In the genomic region with DNA sequence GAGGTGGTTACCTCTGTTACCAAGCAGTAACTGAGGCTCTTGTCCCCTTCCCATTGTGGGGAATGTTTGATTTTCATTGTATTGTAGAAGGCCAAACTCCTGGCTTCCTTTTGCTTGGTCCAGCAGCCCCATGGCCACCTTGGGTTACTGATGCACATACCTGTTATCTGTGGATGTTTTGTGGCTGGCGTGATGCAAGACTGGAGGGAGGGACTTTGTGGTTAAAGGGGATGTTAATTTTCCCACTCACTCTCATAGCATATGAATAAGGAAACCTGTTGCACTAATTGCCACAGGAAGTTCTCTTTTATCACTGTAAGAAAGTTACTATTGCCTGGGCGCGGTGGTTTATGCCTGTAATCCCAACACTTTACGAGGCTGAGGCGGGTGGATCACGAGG, we compare ENCODE assay signal across 1 cellular context.
TF ChIP-seq lines count a peak whose summit lies in the region.

No MANE protein-coding gene starts in this region.

TF ChIP-seq in WTC11, 78 proteins besides CTCF, POLR2A, EP300 and RAD21 (continued from another document):
- TF ChIP-seq, protein P1, sequence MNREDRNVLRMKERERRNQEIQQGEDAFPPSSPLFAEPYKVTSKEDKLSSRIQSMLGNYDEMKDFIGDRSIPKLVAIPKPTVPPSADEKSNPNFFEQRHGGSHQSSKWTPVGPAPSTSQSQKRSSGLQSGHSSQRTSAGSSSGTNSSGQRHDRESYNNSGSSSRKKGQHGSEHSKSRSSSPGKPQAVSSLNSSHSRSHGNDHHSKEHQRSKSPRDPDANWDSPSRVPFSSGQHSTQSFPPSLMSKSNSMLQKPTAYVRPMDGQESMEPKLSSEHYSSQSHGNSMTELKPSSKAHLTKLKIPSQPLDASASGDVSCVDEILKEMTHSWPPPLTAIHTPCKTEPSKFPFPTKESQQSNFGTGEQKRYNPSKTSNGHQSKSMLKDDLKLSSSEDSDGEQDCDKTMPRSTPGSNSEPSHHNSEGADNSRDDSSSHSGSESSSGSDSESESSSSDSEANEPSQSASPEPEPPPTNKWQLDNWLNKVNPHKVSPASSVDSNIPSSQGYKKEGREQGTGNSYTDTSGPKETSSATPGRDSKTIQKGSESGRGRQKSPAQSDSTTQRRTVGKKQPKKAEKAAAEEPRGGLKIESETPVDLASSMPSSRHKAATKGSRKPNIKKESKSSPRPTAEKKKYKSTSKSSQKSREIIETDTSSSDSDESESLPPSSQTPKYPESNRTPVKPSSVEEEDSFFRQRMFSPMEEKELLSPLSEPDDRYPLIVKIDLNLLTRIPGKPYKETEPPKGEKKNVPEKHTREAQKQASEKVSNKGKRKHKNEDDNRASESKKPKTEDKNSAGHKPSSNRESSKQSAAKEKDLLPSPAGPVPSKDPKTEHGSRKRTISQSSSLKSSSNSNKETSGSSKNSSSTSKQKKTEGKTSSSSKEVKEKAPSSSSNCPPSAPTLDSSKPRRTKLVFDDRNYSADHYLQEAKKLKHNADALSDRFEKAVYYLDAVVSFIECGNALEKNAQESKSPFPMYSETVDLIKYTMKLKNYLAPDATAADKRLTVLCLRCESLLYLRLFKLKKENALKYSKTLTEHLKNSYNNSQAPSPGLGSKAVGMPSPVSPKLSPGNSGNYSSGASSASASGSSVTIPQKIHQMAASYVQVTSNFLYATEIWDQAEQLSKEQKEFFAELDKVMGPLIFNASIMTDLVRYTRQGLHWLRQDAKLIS (CRISPR knock-in tag; IDR thresholded peaks at IDR 0.05; ENCODE audit: borderline replicate concordance), result no peak
- no peak for TF ChIP-seq ZNF317 (CRISPR knock-in tag; IDR thresholded peaks at IDR 0.05; ENCODE audit: borderline replicate concordance, low read depth)
- TF ChIP-seq, protein P2, sequence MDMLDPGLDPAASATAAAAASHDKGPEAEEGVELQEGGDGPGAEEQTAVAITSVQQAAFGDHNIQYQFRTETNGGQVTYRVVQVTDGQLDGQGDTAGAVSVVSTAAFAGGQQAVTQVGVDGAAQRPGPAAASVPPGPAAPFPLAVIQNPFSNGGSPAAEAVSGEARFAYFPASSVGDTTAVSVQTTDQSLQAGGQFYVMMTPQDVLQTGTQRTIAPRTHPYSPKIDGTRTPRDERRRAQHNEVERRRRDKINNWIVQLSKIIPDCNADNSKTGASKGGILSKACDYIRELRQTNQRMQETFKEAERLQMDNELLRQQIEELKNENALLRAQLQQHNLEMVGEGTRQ (CRISPR knock-in tag; IDR thresholded peaks at IDR 0.05), result no peak
